In genomic region chr12:4278582-4278939, GRCh38 we compare ENCODE assay signal across 10 cellular contexts. TPM values are rescaled to one million over a fixed set of nuclear protein-coding genes. Genes with fewer than 3 reads are reported as not detected.
DNase-seq lines count a peak whose midpoint lies in the region; ATAC-seq and TF ChIP-seq lines count a peak whose summit lies in the region.
"Had no signal": no experiment of that assay in that cellular context is flagged by ENCODE, and none has a peak within 500 bp of the region (broad histone marks: within the 10 kb centered on the region; RNA-seq: fewer than 3 reads in every experiment).

No MANE protein-coding gene starts in this region.

- no peak overlapping the region for H3K4me3 ChIP-seq in lower lobe of right lung
- no peak overlapping the region for H3K4me3 ChIP-seq in upper lobe of left lung

- no peak for TF ChIP-seq POLR2A in upper lobe of left lung (IDR thresholded peaks at IDR 0.05)

- H3K36me3 ChIP-seq in lower lobe of right lung (peaks cover 46% of the 10 kb centered on the region), upper lobe of left lung (peaks cover 0 to 40% (median 17%) of the 10 kb centered on the region in 4 donors)

- H3K4me3 Mint-ChIP-seq in activated naive CD4-positive, alpha-beta T cell treated with anti-CD3 and anti-CD28 coated beads, Interleukin-2, amount 10 ng/mL, durations not matched to agents 7 days and 5 days = peak overlapping the region; percentile 52

- WGBS in upper lobe of left lung, 2 donors = 31 to 49% methylated on average over 6 to 8 of the region's 8 CpGs

- no peaks in the 10 kb centered on the region for H3K27me3 Mint-ChIP-seq in activated naive CD4-positive, alpha-beta T cell treated with anti-CD3 and anti-CD28 coated beads, Interleukin-2, amount 10 ng/mL, durations not matched to agents 7 days and 5 days

- H3K4me1 ChIP-seq in lower lobe of right lung = peaks cover 65% of the 10 kb centered on the region
- H3K4me1 ChIP-seq in upper lobe of left lung = peaks cover 39 to 67% (median 55%) of the 10 kb centered on the region in 4 donors

- H3K9me3 ChIP-seq in lower lobe of right lung (no peaks in the 10 kb centered on the region), upper lobe of left lung (no peaks in the 10 kb centered on the region)

- intact Hi-C loops in lower lobe of right lung (cut with DNase I) = no loop called here

- H3K27ac ChIP-seq in lower lobe of right lung (peak overlapping the region; percentile 44), upper lobe of left lung (peak overlapping the region in 2 of 4 donors; percentile 14 to 55)
- H3K27ac ChIP-seq: C4-2B had no signal

- no peak for DNase-seq in activated naive CD4-positive, alpha-beta T cell treated with anti-CD3 and anti-CD28 coated beads, Interleukin-2, amount 10 ng/mL, durations not matched to agents 7 days and 5 days
- DNase-seq in activated naive CD4-positive, alpha-beta T cell (lab: John Stamatoyannopoulos, UW) = no peak
- DNase-seq in amniotic epithelial cell (ENCODE audit: low read depth) (peak; percentile 24), lower lobe of right lung (peak; percentile 90), upper lobe of left lung (peak in 1 of 2 donors; percentile 93), activated gamma-delta T cell treated with Interleukin-2 at 50 U/mL for 16 hours (no peak), NCI-H1436 treated with DMSO at 0.1 percent for 48 hours (lab: John Stamatoyannopoulos, UW) (no peak)
- DNase-seq: activated CD4-positive, CD25-positive, alpha-beta regulatory T cell had no signal

- H3K9me3 Mint-ChIP-seq in activated naive CD4-positive, alpha-beta T cell treated with anti-CD3 and anti-CD28 coated beads, Interleukin-2, amount 10 ng/mL, durations not matched to agents 7 days and 5 days = no peaks in the 10 kb centered on the region

- peaks cover 73% of the 10 kb centered on the region for H3K4me1 Mint-ChIP-seq in activated naive CD4-positive, alpha-beta T cell treated with anti-CD3 and anti-CD28 coated beads, Interleukin-2, amount 10 ng/mL, durations not matched to agents 7 days and 5 days

- H3K36me3 Mint-ChIP-seq in activated naive CD4-positive, alpha-beta T cell treated with anti-CD3 and anti-CD28 coated beads, Interleukin-2, amount 10 ng/mL, durations not matched to agents 7 days and 5 days = peaks cover 83% of the 10 kb centered on the region

- peak overlapping the region; percentile 44 for H3K27ac Mint-ChIP-seq in activated naive CD4-positive, alpha-beta T cell treated with anti-CD3 and anti-CD28 coated beads, Interleukin-2, amount 10 ng/mL, durations not matched to agents 7 days and 5 days

- H3K27me3 ChIP-seq in lower lobe of right lung (ENCODE audit: low read depth) (peaks cover 19% of the 10 kb centered on the region), upper lobe of left lung (peaks cover 0 to 9% (median 3%) of the 10 kb centered on the region in 4 donors)

- ATAC-seq in lower lobe of right lung (peak; percentile 66 to 68), upper lobe of left lung (ENCODE audit: low FRiP score in 2 of 2) (peak; percentile 24 to 47), HG02938 (IDR thresholded peaks at IDR 0.05; ENCODE audit: unreplicated experiment) (no peak)

- TF ChIP-seq CTCF in lower lobe of right lung (IDR thresholded peaks at IDR 0.05) = no peak
- TF ChIP-seq CTCF in upper lobe of left lung (IDR thresholded peaks at IDR 0.05) = peak in 1 of 6 experiments; percentile 5

- TF ChIP-seq EP300 in upper lobe of left lung (IDR thresholded peaks at IDR 0.05) = peak in 1 of 4 donors; percentile 76

- CTCF ChIA-PET in activated naive CD4-positive, alpha-beta T cell treated with anti-CD3 and anti-CD28 coated beads, Interleukin-2, amount 10 ng/mL, durations not matched to agents 7 days and 5 days (lab: Charles Lee) = interaction anchor here (0.8 to 12.1 kb wide), 12 partner anchors 14 to 394 kb away, joined by 3 to 127 read pairs (median 22); no protein-coding TSS in a partner anchor

RNA-seq across cellular contexts. Expression of gene CCND2, which starts 5.0 kb away (rescaled TPM):
- total RNA-seq in lower lobe of right lung (57.7 TPM), upper lobe of left lung (100 to 1,000 TPM in 1 of 6 donors, 10 to 100 TPM in 5; 47.1 to 101 (median 64.6) TPM)

RNA-seq across cellular contexts. Expression of gene TIGAR, which starts 42.5 kb away (rescaled TPM):
- total RNA-seq in lower lobe of right lung (18.6 TPM), upper lobe of left lung (10 to 100 TPM in 3 of 6 donors, 1 to 10 TPM in 3; 4.9 to 19.5 (median 10.4) TPM)

Comparison
In these comparisons a context has a peak if more than half of its experiments do, and no peak if none do; other contexts are left out.
1. DNase-seq: peak in amniotic epithelial cell (single experiment) and lower lobe of right lung (single experiment); none in activated naive CD4-positive, alpha-beta T cell treated with anti-CD3 and anti-CD28 coated beads, Interleukin-2, amount 10 ng/mL, durations not matched to agents 7 days and 5 days (single experiment), activated naive CD4-positive, alpha-beta T cell (0 of 4), activated gamma-delta T cell treated with Interleukin-2 at 50 U/mL for 16 hours (single experiment) and NCI-H1436 treated with DMSO at 0.1 percent for 48 hours (single experiment).